ENCODE assay signal across 24 cellular contexts in the genomic region with DNA sequence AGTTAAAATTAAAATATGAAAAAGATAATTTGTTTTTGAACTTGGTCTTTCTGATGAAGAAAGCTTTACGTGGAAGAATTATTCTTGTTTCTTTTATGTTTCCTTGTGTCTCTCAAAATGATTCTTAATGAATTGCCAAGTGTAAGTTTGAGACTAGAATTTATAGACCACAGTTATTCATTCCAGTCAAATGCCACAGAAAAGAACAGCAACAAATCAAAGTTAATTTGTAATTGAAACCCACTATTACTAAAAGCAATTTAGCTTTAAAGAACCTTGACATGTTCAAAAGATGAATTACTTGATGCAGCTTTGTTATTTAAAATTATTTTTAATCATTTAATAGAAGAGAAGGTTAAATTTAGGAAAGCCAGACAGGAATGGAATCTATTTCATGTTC.
A peak's percentile ranks its signal among the peaks of the same experiment; 100 is the strongest.
DNase-seq lines count a peak whose midpoint lies in the region; ATAC-seq, FAIRE-seq and TF ChIP-seq lines count a peak whose summit lies in the region.
"Had no signal": no experiment of that assay in that cellular context is flagged by ENCODE, and none has a peak within 500 bp of the region (broad histone marks: within the 10 kb centered on the region; RNA-seq: fewer than 3 reads in every experiment).

No MANE protein-coding gene starts in this region.

- no peaks in the 10 kb centered on the region for H3K9me3 ChIP-seq in kidney (ENCODE audit: control insufficient read depth in 1 of 2, low read length in 2 of 2)
- no peaks in the 10 kb centered on the region for H3K9me3 ChIP-seq in small intestine (ENCODE audit: control insufficient read depth, low read depth)
- H3K9me3 ChIP-seq: BE2C, BLaER1 had no signal

- intact Hi-C loops in kidney (cut with DNase I), result no loop called here

- ATAC-seq in GM23338 (no peak), GM18517 (IDR thresholded peaks at IDR 0.05; ENCODE audit: unreplicated experiment) (no peak)

- no peaks in the 10 kb centered on the region for H4K20me1 ChIP-seq in GM23338 (replicated peaks; ENCODE audit: insufficient read depth)
- H4K20me1 ChIP-seq: BLaER1 had no signal

- H3K36me3 ChIP-seq in GM23338 (ENCODE audit: insufficient read depth), result no peaks in the 10 kb centered on the region
- no peaks in the 10 kb centered on the region for H3K36me3 ChIP-seq in kidney (ENCODE audit: control insufficient read depth in 1 of 2, insufficient read depth in 2 of 2, low read length in 2 of 2)
- no peaks in the 10 kb centered on the region for H3K36me3 ChIP-seq in small intestine (ENCODE audit: control insufficient read depth in 2 of 2, insufficient read depth in 2 of 2, low read length in 2 of 2)
- H3K36me3 ChIP-seq: BE2C, BLaER1 had no signal

- H2AFZ ChIP-seq in GM23338, result no peak overlapping the region

- H3K27me3 Mint-ChIP-seq in GM23338 (ENCODE audit: insufficient read depth, low read depth, poor library complexity), result peaks cover 2% of the 10 kb centered on the region
- H3K27me3 Mint-ChIP-seq: CD4-positive, alpha-beta memory T cell; CD4-positive, CD25-positive, alpha-beta regulatory T cell; CD8-positive, alpha-beta memory T cell had no signal

- 74 to 80% (median 80%) methylated on average over 1 of the region's 1 CpG for WGBS in small intestine, 3 donors

- no peaks in the 10 kb centered on the region for H3K9me2 ChIP-seq in GM23338 (ENCODE audit: insufficient read depth)

- H3K4me3 Mint-ChIP-seq in GM23338, result no peak overlapping the region
- H3K4me3 Mint-ChIP-seq: CD14-positive monocyte; CD4-positive, alpha-beta memory T cell; CD4-positive, CD25-positive, alpha-beta regulatory T cell; CD8-positive, alpha-beta memory T cell had no signal

- TF ChIP-seq CTCF in GM23338 (conservative IDR thresholded peaks at IDR 0.05; ENCODE audit: low read depth in 2 of 2) (no peak), kidney (IDR thresholded peaks at IDR 0.05; ENCODE audit: borderline replicate concordance, extremely low read depth, insufficient read depth) (no peak)

- H3K79me2 ChIP-seq in GM23338 (replicated peaks; ENCODE audit: insufficient read depth), result no peaks in the 10 kb centered on the region

- no peaks in the 10 kb centered on the region for H3K36me3 Mint-ChIP-seq in GM23338 (ENCODE audit: low read depth)
- H3K36me3 Mint-ChIP-seq: CD14-positive monocyte; CD4-positive, alpha-beta memory T cell; CD4-positive, CD25-positive, alpha-beta regulatory T cell; CD8-positive, alpha-beta memory T cell had no signal

- no peaks in the 10 kb centered on the region for H3K9me3 Mint-ChIP-seq in GM23338

- H3K27ac ChIP-seq in GM23338 (ENCODE audit: low read depth), result no peak overlapping the region
- no peak overlapping the region for H3K27ac ChIP-seq in kidney (ENCODE audit: low read depth in 2 of 2, low read length in 2 of 2)
- H3K27ac ChIP-seq in small intestine (ENCODE audit: low read depth in 1 of 2, low read length in 1 of 2), result no peak overlapping the region
- H3K27ac ChIP-seq: BLaER1 had no signal

- H3K4me1 Mint-ChIP-seq in GM23338, result peaks cover 28% of the 10 kb centered on the region
- H3K4me1 Mint-ChIP-seq: CD14-positive monocyte; CD4-positive, alpha-beta memory T cell; CD4-positive, CD25-positive, alpha-beta regulatory T cell; CD8-positive, alpha-beta memory T cell had no signal

- no peak overlapping the region for H3K4me3 ChIP-seq in GM23338
- H3K4me3 ChIP-seq in kidney (ENCODE audit: low read length in 2 of 2), result no peak overlapping the region
- H3K4me3 ChIP-seq in small intestine (ENCODE audit: low read depth in 1 of 2, low read length in 2 of 2), result no peak overlapping the region
- H3K4me3 ChIP-seq: BLaER1 had no signal

- no peak overlapping the region for H3K27ac Mint-ChIP-seq in GM23338
- H3K27ac Mint-ChIP-seq: CD14-positive monocyte; CD4-positive, alpha-beta memory T cell; CD4-positive, CD25-positive, alpha-beta regulatory T cell; CD8-positive, alpha-beta memory T cell had no signal

- no peak for DNase-seq in GM23338 (ENCODE audit: low spot score)
- DNase-seq in kidney, result no peak
- DNase-seq in small intestine, result no peak
- no peak for DNase-seq in stimulated activated CD4-positive, alpha-beta T cell treated with anti-CD3 and anti-CD28 coated beads, Interleukin-12 subunit alpha, Interleukin-12 subunit beta, amount 100 ng/mL, for 4 hours
- DNase-seq: 8988T; ACHN; BE2C; C1 segment of cervical spinal cord; CD4-positive, alpha-beta memory T cell; CD4-positive, CD25-positive, alpha-beta regulatory T cell; CD8-positive, alpha-beta memory T cell; COR-L47; DMS 273 treated with DMSO at 0.1 percent for 48 hours; DMS153; DMS53; DMS79; DND-41; EL; GF-D8 had no signal

- FAIRE-seq in G401.6 (lab: Jason Lieb, UNC) (peak; percentile 82), kidney (lab: Jason Lieb, UNC) (peak; percentile 33), small intestine (lab: Jason Lieb, UNC) (no peak)
- FAIRE-seq: GM12891 had no signal

- peak overlapping the region; percentile 16; the same call in 1 of the 2 replicates for H3K4me2 ChIP-seq in GM23338
- H3K4me2 ChIP-seq: BLaER1 had no signal

- H3F3A ChIP-seq in GM23338 (replicated peaks; ENCODE audit: low read depth), result no peaks in the 10 kb centered on the region

- H3K27me3 ChIP-seq in GM23338 (ENCODE audit: insufficient read depth) (no peaks in the 10 kb centered on the region), small intestine (ENCODE audit: control insufficient read depth in 2 of 2, insufficient read depth in 2 of 2, low read length in 2 of 2) (no peaks in the 10 kb centered on the region)
- H3K27me3 ChIP-seq: BE2C, BLaER1 had no signal

- H3K4me1 ChIP-seq in GM23338 (ENCODE audit: insufficient read depth) (peaks cover 40% of the 10 kb centered on the region), kidney (ENCODE audit: control insufficient read depth in 1 of 2, insufficient read depth in 1 of 2, low read depth in 1 of 2, low read length in 2 of 2) (no peaks in the 10 kb centered on the region), small intestine (ENCODE audit: control insufficient read depth in 2 of 2, insufficient read depth in 1 of 2, low read depth in 1 of 2, low read length in 1 of 2) (no peaks in the 10 kb centered on the region)
- H3K4me1 ChIP-seq: BE2C, BLaER1 had no signal

- H3K9ac ChIP-seq in kidney (ENCODE audit: low read length in 2 of 2), result no peak overlapping the region
- H3K9ac ChIP-seq: BLaER1 had no signal

TF ChIP-seq in GM23338, 12 proteins besides CTCF, POLR2A, EP300 and RAD21 (continues in another document):
- TF ChIP-seq ZNF331 (CRISPR knock-in tag; IDR thresholded peaks at IDR 0.05; ENCODE audit: low read depth) (no peak), JUNB (IDR thresholded peaks at IDR 0.05; ENCODE audit: unreplicated experiment) (no peak), NANOG (IDR thresholded peaks at IDR 0.05; ENCODE audit: borderline replicate concordance) (no peak), EZH2phosphoT487 (IDR thresholded peaks at IDR 0.05; ENCODE audit: unreplicated experiment) (no peak), ZNF114 (CRISPR knock-in tag; IDR thresholded peaks at IDR 0.05) (no peak), CREB1 (CRISPR knock-in tag; IDR thresholded peaks at IDR 0.05; ENCODE audit: low read depth) (no peak), POLR2AphosphoS5 (IDR thresholded peaks at IDR 0.05; ENCODE audit: low read depth) (no peak), EZH2 (IDR thresholded peaks at IDR 0.05; ENCODE audit: low read depth, unreplicated experiment) (no peak)
- TF ChIP-seq, protein P1, sequence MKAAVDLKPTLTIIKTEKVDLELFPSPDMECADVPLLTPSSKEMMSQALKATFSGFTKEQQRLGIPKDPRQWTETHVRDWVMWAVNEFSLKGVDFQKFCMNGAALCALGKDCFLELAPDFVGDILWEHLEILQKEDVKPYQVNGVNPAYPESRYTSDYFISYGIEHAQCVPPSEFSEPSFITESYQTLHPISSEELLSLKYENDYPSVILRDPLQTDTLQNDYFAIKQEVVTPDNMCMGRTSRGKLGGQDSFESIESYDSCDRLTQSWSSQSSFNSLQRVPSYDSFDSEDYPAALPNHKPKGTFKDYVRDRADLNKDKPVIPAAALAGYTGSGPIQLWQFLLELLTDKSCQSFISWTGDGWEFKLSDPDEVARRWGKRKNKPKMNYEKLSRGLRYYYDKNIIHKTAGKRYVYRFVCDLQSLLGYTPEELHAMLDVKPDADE (IDR thresholded peaks at IDR 0.05), result no peak
